Comparison of ENCODE assay signal across 14 cellular contexts in the genomic region with DNA sequence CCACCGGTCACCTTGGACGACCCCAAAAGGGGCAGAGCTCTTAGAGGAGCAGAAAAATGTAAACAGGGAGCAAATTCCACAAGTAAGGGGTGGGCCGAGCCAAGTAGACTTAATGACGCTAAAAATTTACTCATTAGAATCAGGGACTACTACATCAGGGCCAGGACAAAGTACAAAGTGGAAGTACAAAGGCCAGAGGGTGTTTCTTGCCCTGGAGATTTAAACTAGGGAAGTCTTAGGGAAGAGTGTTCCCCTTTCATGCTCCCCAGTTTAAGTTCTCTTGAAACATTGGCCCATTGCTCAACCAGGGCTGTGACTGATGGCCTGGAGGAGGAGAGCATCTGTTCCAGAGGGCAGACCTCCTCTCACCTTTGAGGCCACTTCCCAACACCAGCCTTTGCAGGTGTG. TPM values are rescaled to one million over a fixed set of nuclear protein-coding genes. Genes with fewer than 3 reads are reported as not detected.
DNase-seq lines count a peak whose midpoint lies in the region; ATAC-seq and TF ChIP-seq lines count a peak whose summit lies in the region.
"Had no signal": no experiment of that assay in that cellular context is flagged by ENCODE, and none has a peak within 500 bp of the region (broad histone marks: within the 10 kb centered on the region; RNA-seq: fewer than 3 reads in every experiment).

No MANE protein-coding gene starts in this region.

- CTCF ChIA-PET in activated naive CD4-positive, alpha-beta T cell treated with anti-CD3 and anti-CD28 coated beads for 36 hours (lab: Charles Lee) = interaction anchor here (1.4 kb wide), 1 partner anchor 24 kb away, joined by 6 read pairs; no protein-coding TSS in a partner anchor
- CTCF ChIA-PET in activated CD8-positive, alpha-beta T cell treated with anti-CD3 and anti-CD28 coated beads for 36 hours (lab: Charles Lee) = no interaction called here

- H2AFZ ChIP-seq in Karpas-422 (ENCODE audit: low read length) = no peak overlapping the region
- H2AFZ ChIP-seq: parathyroid adenoma had no signal

- H3K9me3 Mint-ChIP-seq in CD4-positive, CD25-positive, alpha-beta regulatory T cell = no peaks in the 10 kb centered on the region
- H3K9me3 Mint-ChIP-seq in nephron progenitor cell = no peaks in the 10 kb centered on the region
- H3K9me3 Mint-ChIP-seq in activated naive CD4-positive, alpha-beta T cell treated with anti-CD3 and anti-CD28 coated beads for 36 hours = no peaks in the 10 kb centered on the region
- no peaks in the 10 kb centered on the region for H3K9me3 Mint-ChIP-seq in activated CD8-positive, alpha-beta T cell treated with anti-CD3 and anti-CD28 coated beads for 36 hours
- H3K9me3 Mint-ChIP-seq: activated naive CD8-positive, alpha-beta T cell treated with anti-CD3 and anti-CD28 coated beads, Interleukin-2, amount 10 ng/mL, durations not matched to agents 7 days and 5 days; T-helper 1 cell treated with Interleukin-12 subunit alpha and Interleukin-12 subunit beta and Interleukin-4 antibody, amounts not matched to agents 30 μg/mL and 1 μg/mL, for 36 hours had no signal

- H3K27me3 ChIP-seq in CD4-positive, CD25-positive, alpha-beta regulatory T cell (ENCODE audit: control insufficient read depth, insufficient read depth, low read length) = no peaks in the 10 kb centered on the region
- H3K27me3 ChIP-seq in Karpas-422 (ENCODE audit: low read length) = no peaks in the 10 kb centered on the region

- no peak overlapping the region for H3K9ac ChIP-seq in Karpas-422 (ENCODE audit: low read length)
- H3K9ac ChIP-seq: parathyroid adenoma had no signal

- peaks cover 11% of the 10 kb centered on the region for H3K36me3 ChIP-seq in CD4-positive, CD25-positive, alpha-beta regulatory T cell (ENCODE audit: control insufficient read depth, insufficient read depth, low read length)
- H3K36me3 ChIP-seq in Karpas-422 (ENCODE audit: insufficient read depth, low read length) = peaks cover 6% of the 10 kb centered on the region; the same call in 1 of the 2 replicates

- H4K20me1 ChIP-seq in Karpas-422 (ENCODE audit: insufficient read depth, low read depth, low read length) = no peaks in the 10 kb centered on the region

- peak overlapping the region in 2 of 3 donors; percentile 31 to 81 for H3K27ac Mint-ChIP-seq in CD4-positive, CD25-positive, alpha-beta regulatory T cell
- H3K27ac Mint-ChIP-seq in nephron progenitor cell = peak overlapping the region; percentile 86
- no peak overlapping the region for H3K27ac Mint-ChIP-seq in activated naive CD4-positive, alpha-beta T cell treated with anti-CD3 and anti-CD28 coated beads for 36 hours
- H3K27ac Mint-ChIP-seq in activated CD8-positive, alpha-beta T cell treated with anti-CD3 and anti-CD28 coated beads for 36 hours = no peak overlapping the region
- H3K27ac Mint-ChIP-seq: T-helper 1 cell treated with Interleukin-12 subunit alpha and Interleukin-12 subunit beta and Interleukin-4 antibody, amounts not matched to agents 30 μg/mL and 1 μg/mL, for 36 hours had no signal

- H3K27me3 Mint-ChIP-seq in CD4-positive, CD25-positive, alpha-beta regulatory T cell = no peaks in the 10 kb centered on the region
- no peaks in the 10 kb centered on the region for H3K27me3 Mint-ChIP-seq in nephron progenitor cell (ENCODE audit: low read depth, poor library complexity)
- H3K27me3 Mint-ChIP-seq in activated naive CD4-positive, alpha-beta T cell treated with anti-CD3 and anti-CD28 coated beads for 36 hours (ENCODE audit: low read depth) = no peaks in the 10 kb centered on the region
- H3K27me3 Mint-ChIP-seq in activated CD8-positive, alpha-beta T cell treated with anti-CD3 and anti-CD28 coated beads for 36 hours = no peaks in the 10 kb centered on the region
- H3K27me3 Mint-ChIP-seq: activated naive CD8-positive, alpha-beta T cell treated with anti-CD3 and anti-CD28 coated beads, Interleukin-2, amount 10 ng/mL, durations not matched to agents 7 days and 5 days had no signal

- H3K4me1 Mint-ChIP-seq in CD4-positive, CD25-positive, alpha-beta regulatory T cell = peaks cover 7 to 25% (median 20%) of the 10 kb centered on the region in 4 donors
- H3K4me1 Mint-ChIP-seq in nephron progenitor cell = peaks cover 17% of the 10 kb centered on the region
- peaks cover 30% of the 10 kb centered on the region for H3K4me1 Mint-ChIP-seq in activated naive CD4-positive, alpha-beta T cell treated with anti-CD3 and anti-CD28 coated beads for 36 hours (ENCODE audit: low read depth)
- peaks cover 35% of the 10 kb centered on the region for H3K4me1 Mint-ChIP-seq in activated CD8-positive, alpha-beta T cell treated with anti-CD3 and anti-CD28 coated beads for 36 hours (ENCODE audit: low read depth)

- H3K4me2 ChIP-seq in Karpas-422 (ENCODE audit: low read depth, low read length, poor library complexity, severe bottlenecking) = peak overlapping the region; percentile 55

- H3K79me2 ChIP-seq in Karpas-422 (ENCODE audit: low read length) = peaks cover 46% of the 10 kb centered on the region
- H3K79me2 ChIP-seq: parathyroid adenoma had no signal

- peaks cover 12% of the 10 kb centered on the region for H3K36me3 Mint-ChIP-seq in CD4-positive, CD25-positive, alpha-beta regulatory T cell
- peaks cover 35% of the 10 kb centered on the region for H3K36me3 Mint-ChIP-seq in nephron progenitor cell (ENCODE audit: low read depth)
- H3K36me3 Mint-ChIP-seq in activated naive CD4-positive, alpha-beta T cell treated with anti-CD3 and anti-CD28 coated beads for 36 hours (ENCODE audit: low read depth) = peaks cover 10% of the 10 kb centered on the region
- peaks cover 13% of the 10 kb centered on the region for H3K36me3 Mint-ChIP-seq in activated CD8-positive, alpha-beta T cell treated with anti-CD3 and anti-CD28 coated beads for 36 hours (ENCODE audit: low read depth)

- no peaks in the 10 kb centered on the region for H3K4me1 ChIP-seq in CD4-positive, CD25-positive, alpha-beta regulatory T cell (ENCODE audit: control insufficient read depth, insufficient read depth, low read length, poor library complexity, severe bottlenecking)
- peaks cover 18% of the 10 kb centered on the region for H3K4me1 ChIP-seq in Karpas-422 (ENCODE audit: low read length)
- H3K4me1 ChIP-seq: parathyroid adenoma had no signal

- no peak for TF ChIP-seq CTCF in choroid plexus epithelial cell (conservative IDR thresholded peaks at IDR 0.05; ENCODE audit: low read depth, low read length)
- TF ChIP-seq CTCF in nephron progenitor cell (IDR thresholded peaks at IDR 0.05) = no peak
- no peak for TF ChIP-seq CTCF in activated CD8-positive, alpha-beta T cell treated with anti-CD3 and anti-CD28 coated beads for 36 hours (IDR thresholded peaks at IDR 0.05)

- no peak overlapping the region for H3K4me3 ChIP-seq in CD4-positive, CD25-positive, alpha-beta regulatory T cell (ENCODE audit: low read depth, low read length)
- H3K4me3 ChIP-seq in Karpas-422 (ENCODE audit: low read length) (no peak overlapping the region), choroid plexus epithelial cell (ENCODE audit: low read depth, low read length) (no peak overlapping the region)

- H3K4me3 Mint-ChIP-seq in CD4-positive, CD25-positive, alpha-beta regulatory T cell = no peak overlapping the region
- no peak overlapping the region for H3K4me3 Mint-ChIP-seq in nephron progenitor cell
- H3K4me3 Mint-ChIP-seq in activated naive CD4-positive, alpha-beta T cell treated with anti-CD3 and anti-CD28 coated beads for 36 hours = no peak overlapping the region
- H3K4me3 Mint-ChIP-seq in activated CD8-positive, alpha-beta T cell treated with anti-CD3 and anti-CD28 coated beads for 36 hours = no peak overlapping the region
- H3K4me3 Mint-ChIP-seq: T-helper 1 cell treated with Interleukin-12 subunit alpha and Interleukin-12 subunit beta and Interleukin-4 antibody, amounts not matched to agents 30 μg/mL and 1 μg/mL, for 36 hours had no signal

- no peak for ATAC-seq in CD4-positive, CD25-positive, alpha-beta regulatory T cell (ENCODE audit: low read depth in 2 of 2)
- ATAC-seq in GM18498 (IDR thresholded peaks at IDR 0.05; ENCODE audit: unreplicated experiment) = no peak
- no peak for ATAC-seq in activated CD8-positive, alpha-beta T cell treated with anti-CD3 and anti-CD28 coated beads for 36 hours

- DNase-seq in CD4-positive, CD25-positive, alpha-beta regulatory T cell = no peak
- DNase-seq in Karpas-422 = no peak
- peak; percentile 45 for DNase-seq in choroid plexus epithelial cell (ENCODE audit: low read depth)
- DNase-seq in nephron progenitor cell = no peak
- no peak for DNase-seq in stimulated activated CD4-positive, alpha-beta T cell treated with anti-CD3 and anti-CD28 coated beads, Interleukin-12 subunit alpha, Interleukin-12 subunit beta, amount 100 ng/mL, for 4 hours
- DNase-seq in activated naive CD4-positive, alpha-beta T cell treated with anti-CD3 and anti-CD28 coated beads for 36 hours = no peak
- no peak for DNase-seq in activated CD8-positive, alpha-beta T cell treated with anti-CD3 and anti-CD28 coated beads for 36 hours
- DNase-seq: activated naive CD8-positive, alpha-beta T cell treated with anti-CD3 and anti-CD28 coated beads, Interleukin-2, amount 10 ng/mL, durations not matched to agents 7 days and 5 days; NCI-H187 treated with DMSO at 0.1 percent for 48 hours; NK-92 treated with Interleukin-12 subunit alpha and Interleukin-12 subunit beta, amount 100 ng/mL, for 24 hours; stimulated activated CD4-positive, alpha-beta T cell treated with anti-CD3 and anti-CD28 coated beads, Interleukin-2, amount 100 ng/mL, for 48 hours had no signal

- POLR2A ChIA-PET in activated CD8-positive, alpha-beta T cell treated with anti-CD3 and anti-CD28 coated beads for 36 hours (lab: Charles Lee) = no interaction called here

- no peaks in the 10 kb centered on the region for H3K9me2 ChIP-seq in Karpas-422 (replicated peaks; ENCODE audit: insufficient read depth, low read length)

- no peaks in the 10 kb centered on the region for H3K9me3 ChIP-seq in CD4-positive, CD25-positive, alpha-beta regulatory T cell (ENCODE audit: control insufficient read depth in 2 of 2, low read length in 2 of 2)
- no peaks in the 10 kb centered on the region for H3K9me3 ChIP-seq in Karpas-422 (ENCODE audit: low read length)

- no peak overlapping the region for H3K27ac ChIP-seq in CD4-positive, CD25-positive, alpha-beta regulatory T cell (ENCODE audit: insufficient read depth, low read length, poor library complexity, severe bottlenecking)
- 0 out of 2 replicates have a peak overlapping the region, but pooled peaks have one; percentile 16 for H3K27ac ChIP-seq in Karpas-422 (ENCODE audit: low read length)
- H3K27ac ChIP-seq: parathyroid adenoma had no signal

- intact Hi-C loops in activated naive CD4-positive, alpha-beta T cell treated with anti-CD3 and anti-CD28 coated beads for 36 hours (cut with micrococcal nuclease) = loop anchor here (5.0 kb wide), 1 partner anchor 270 kb away; no protein-coding TSS in a partner anchor
- intact Hi-C loops in activated CD8-positive, alpha-beta T cell treated with anti-CD3 and anti-CD28 coated beads for 36 hours (cut with micrococcal nuclease) = loop anchor here (10.0 kb wide), 2 partner anchors 112 to 152 kb away; no protein-coding TSS in a partner anchor

RNA-seq across cellular contexts. Expression of gene BACH1, which starts 48.6 kb away (rescaled TPM):
- 108 TPM for total RNA-seq in CD4-positive, CD25-positive, alpha-beta regulatory T cell
- polyA plus RNA-seq in CD4-positive, CD25-positive, alpha-beta regulatory T cell = 10 to 100 TPM; 30.2 to 50.5 (median 40.7) TPM
- 30.7 and 42.0 TPM in 2 replicates for total RNA-seq in Karpas-422 (2014; rRNA removed; shearing (Covaris generic); ENCODE audit: low replicate concordance)
- total RNA-seq in activated naive CD4-positive, alpha-beta T cell treated with anti-CD3 and anti-CD28 coated beads for 36 hours = 10 to 100 TPM; 22.6 to 23.2 TPM
- 10 to 100 TPM; 27.3 to 28.2 TPM for total RNA-seq in activated CD8-positive, alpha-beta T cell treated with anti-CD3 and anti-CD28 coated beads for 36 hours

Comparison
In these comparisons a context has a peak if more than half of its experiments do, and no peak if none do; other contexts are left out.
1. H3K27ac Mint-ChIP-seq: peak in CD4-positive, CD25-positive, alpha-beta regulatory T cell (2 of 3) and nephron progenitor cell (single experiment); none in activated naive CD4-positive, alpha-beta T cell treated with anti-CD3 and anti-CD28 coated beads for 36 hours (single experiment) and activated CD8-positive, alpha-beta T cell treated with anti-CD3 and anti-CD28 coated beads for 36 hours (single experiment).